Comparison of ENCODE assay signal across 14 cellular contexts in the genomic region with DNA sequence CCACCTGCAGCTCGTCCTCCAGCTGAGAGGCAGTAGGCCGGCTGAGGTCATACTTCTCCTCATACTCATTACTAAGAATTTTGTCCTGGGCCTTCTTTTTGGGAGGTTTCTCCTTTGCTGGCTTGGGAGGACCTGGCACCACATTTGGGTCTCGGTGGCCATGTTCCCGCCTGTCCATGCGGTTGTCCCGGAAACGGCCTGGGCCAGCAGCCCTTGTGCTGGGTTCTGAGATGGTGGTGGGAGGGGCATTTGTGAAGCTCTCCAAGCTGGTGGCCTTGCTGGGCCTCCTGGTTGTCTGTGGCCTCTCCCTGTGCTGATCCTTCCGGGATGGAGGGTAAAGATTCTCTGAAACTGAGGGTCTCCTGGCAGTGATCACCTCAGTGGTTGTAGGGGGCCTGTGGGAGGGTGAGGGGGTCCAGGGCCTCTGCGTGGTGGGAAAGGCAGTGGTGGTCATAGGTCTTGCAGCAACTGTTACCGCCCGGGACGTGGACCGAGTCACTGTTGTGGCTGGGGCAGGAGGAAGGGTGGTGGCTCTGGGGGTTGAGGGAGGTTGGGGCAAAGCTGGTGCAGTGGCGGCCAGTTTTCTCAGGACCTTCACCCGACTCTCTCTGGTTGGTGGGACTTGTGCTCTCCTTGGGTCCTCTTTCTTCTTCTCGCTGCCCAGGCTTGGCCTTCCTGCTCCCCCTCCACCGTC. TPM values are rescaled to one million over a fixed set of nuclear protein-coding genes. Genes with fewer than 3 reads are reported as not detected.
DNase-seq lines count a peak whose midpoint lies in the region; ATAC-seq and TF ChIP-seq lines count a peak whose summit lies in the region.
"Had no signal": no experiment of that assay in that cellular context is flagged by ENCODE, and none has a peak within 500 bp of the region (broad histone marks: within the 10 kb centered on the region; RNA-seq: fewer than 3 reads in every experiment).

No MANE protein-coding gene starts in this region.

- peaks cover 21% of the 10 kb centered on the region for H3K4me1 Mint-ChIP-seq in activated CD4-positive, alpha-beta T cell treated with anti-CD3 and anti-CD28 coated beads, Interleukin-2, amount 10 ng/mL, durations not matched to agents 24 days and 14 days

- no peak overlapping the region for H3K4me3 Mint-ChIP-seq in activated CD4-positive, alpha-beta T cell treated with anti-CD3 and anti-CD28 coated beads, Interleukin-2, amount 10 ng/mL, durations not matched to agents 24 days and 14 days
- H3K4me3 Mint-ChIP-seq: activated B cell treated with CpG ODN at 0.5 μM for 24 hours; stimulated activated naive CD8-positive, alpha-beta T cell treated with anti-CD3 and anti-CD28 coated beads, Interleukin-15, amount 100 ng/mL, for 72 hours had no signal

- no peaks in the 10 kb centered on the region for H3K9me3 ChIP-seq in heart left ventricle

- 80 to 91% (median 90%) methylated on average over 17 of the region's 17 CpGs for WGBS in heart left ventricle, 4 donors

- H3K27me3 Mint-ChIP-seq in activated CD4-positive, alpha-beta T cell treated with anti-CD3 and anti-CD28 coated beads, Interleukin-2, amount 10 ng/mL, durations not matched to agents 24 days and 14 days, result peaks cover 7% of the 10 kb centered on the region

- peaks cover 0 to 5% (median 0%) of the 10 kb centered on the region in 9 donors for H3K27me3 ChIP-seq in heart left ventricle
- no peaks in the 10 kb centered on the region for H3K27me3 ChIP-seq in rectal smooth muscle tissue (ENCODE audit: control insufficient read depth, insufficient read depth, low read length)

- peak overlapping the region in 10 of 12 donors; percentile 5 to 84 (median 64) for H3K27ac ChIP-seq in heart left ventricle
- H3K27ac ChIP-seq in rectal smooth muscle tissue (ENCODE audit: low read depth, low read length), result peak overlapping the region; percentile 86

- ATAC-seq in heart left ventricle, result peak in 2 of 4 donors; percentile 18 to 20
- ATAC-seq: HepG2; stimulated activated naive CD8-positive, alpha-beta T cell treated with anti-CD3 and anti-CD28 coated beads, Interleukin-15, amount 100 ng/mL, for 72 hours had no signal

- H3K4me1 ChIP-seq in heart left ventricle (peaks cover 0 to 35% (median 11%) of the 10 kb centered on the region in 12 donors), rectal smooth muscle tissue (ENCODE audit: control insufficient read depth, insufficient read depth, low read length) (peaks cover 49% of the 10 kb centered on the region)

- H3K9me3 Mint-ChIP-seq in activated CD4-positive, alpha-beta T cell treated with anti-CD3 and anti-CD28 coated beads, Interleukin-2, amount 10 ng/mL, durations not matched to agents 24 days and 14 days, result no peaks in the 10 kb centered on the region
- H3K9me3 Mint-ChIP-seq: activated B cell treated with CpG ODN at 0.5 μM for 24 hours; stimulated activated naive CD8-positive, alpha-beta T cell treated with anti-CD3 and anti-CD28 coated beads, Interleukin-15, amount 100 ng/mL, for 72 hours had no signal

- no peak for TF ChIP-seq CTCF in heart left ventricle (IDR thresholded peaks at IDR 0.05)

- DNase-seq in activated CD4-positive, alpha-beta T cell treated with anti-CD3 and anti-CD28 coated beads, Interleukin-2, amount 10 ng/mL, durations not matched to agents 24 days and 14 days, result peak; percentile 45
- DNase-seq in activated CD4-positive, alpha-beta T cell treated with anti-CD3 and anti-CD28 coated beads, Interleukin-2, amount 50 U/mL, for 1 hour, result no peak
- DNase-seq in heart left ventricle, result peak in 2 of 5 donors; percentile 45 to 58
- no peak for DNase-seq in hippocampal formation (lab: John Stamatoyannopoulos, UW)
- DNase-seq in NCI-H2196 treated with DMSO at 0.1 percent for 48 hours (lab: John Stamatoyannopoulos, UW; ENCODE audit: unreplicated experiment), result no peak
- DNase-seq in mesenteric fat pad (ENCODE audit: low spot score), result no peak
- no peak for DNase-seq in DMS114 treated with DMSO at 0.1 percent for 48 hours (lab: John Stamatoyannopoulos, UW; ENCODE audit: unreplicated experiment)
- DNase-seq: activated B cell treated with CpG ODN at 0.5 μM for 24 hours; NCI-H1105; occipital lobe; stimulated activated CD4-positive, alpha-beta T cell treated with anti-CD3 and anti-CD28 coated beads, Interleukin-4, amount 100 ng/mL, for 24 hours; stimulated activated naive CD8-positive, alpha-beta T cell treated with anti-CD3 and anti-CD28 coated beads, Interleukin-15, amount 100 ng/mL, for 72 hours had no signal

- H3K27ac Mint-ChIP-seq in activated CD4-positive, alpha-beta T cell treated with anti-CD3 and anti-CD28 coated beads, Interleukin-2, amount 10 ng/mL, durations not matched to agents 24 days and 14 days, result no peak overlapping the region
- H3K27ac Mint-ChIP-seq: activated B cell treated with CpG ODN at 0.5 μM for 24 hours; stimulated activated naive CD8-positive, alpha-beta T cell treated with anti-CD3 and anti-CD28 coated beads, Interleukin-15, amount 100 ng/mL, for 72 hours had no signal

- H3K36me3 ChIP-seq in heart left ventricle (peaks cover 0 to 8% (median 0%) of the 10 kb centered on the region in 9 donors), rectal smooth muscle tissue (ENCODE audit: control insufficient read depth, insufficient read depth, low read length) (no peaks in the 10 kb centered on the region)

- no peak for TF ChIP-seq POLR2A in heart left ventricle (IDR thresholded peaks at IDR 0.05)

- intact Hi-C loops in activated CD4-positive, alpha-beta T cell treated with anti-CD3 and anti-CD28 coated beads, Interleukin-2, amount 10 ng/mL, durations not matched to agents 24 days and 14 days (cut with micrococcal nuclease), result no loop called here
- intact Hi-C loops in heart left ventricle (cut with DNase I), result no loop called here

- no peak overlapping the region for H3K9ac ChIP-seq in rectal smooth muscle tissue (ENCODE audit: low read length)

- H3K36me3 Mint-ChIP-seq in activated CD4-positive, alpha-beta T cell treated with anti-CD3 and anti-CD28 coated beads, Interleukin-2, amount 10 ng/mL, durations not matched to agents 24 days and 14 days (ENCODE audit: low read depth), result no peaks in the 10 kb centered on the region

- H3K4me3 ChIP-seq in heart left ventricle, result peak overlapping the region in 11 of 12 donors; percentile 14 to 68 (median 44)
- peak overlapping the region; percentile 66 for H3K4me3 ChIP-seq in rectal smooth muscle tissue (ENCODE audit: low read length)

RNA-seq across cellular contexts. Expression of gene CCDC80, which starts 2.5 kb away (rescaled TPM):
- total RNA-seq in activated CD4-positive, alpha-beta T cell treated with anti-CD3 and anti-CD28 coated beads, Interleukin-2, amount 10 ng/mL, durations not matched to agents 24 days and 14 days, result not detected in 2 replicates
- total RNA-seq in heart left ventricle (100 to 1,000 TPM in 5 of 9 donors, 10 to 100 TPM in 4; 30.7 to 538 (median 107) TPM), mesenteric fat pad (426 TPM)
- polyA plus RNA-seq in heart left ventricle, result 10 to 100 TPM; 10.4 to 39.7 TPM
- total RNA-seq: activated B cell treated with CpG ODN at 0.5 μM for 24 hours, HepG2 had no signal
- polyA plus RNA-seq: HepG2 had no signal

Comparison
In these comparisons a context has a peak if more than half of its experiments do, and no peak if none do; other contexts are left out.
1. RNA of gene CCDC80, which starts 2.5 kb away (total RNA-seq): 426 TPM in mesenteric fat pad (single experiment) and 30.7 to 538 TPM in heart left ventricle; not detected in activated CD4-positive, alpha-beta T cell treated with anti-CD3 and anti-CD28 coated beads, Interleukin-2, amount 10 ng/mL, durations not matched to agents 24 days and 14 days; every median in the first group is over 10 times any median in the second.